In genomic region chr12:109124878-109125648, GRCh38 we compare ENCODE assay signal across 15 cellular contexts.
"Had no signal": no experiment of that assay in that cellular context is flagged by ENCODE, and none has a peak within 500 bp of the region (broad histone marks: within the 10 kb centered on the region; RNA-seq: fewer than 3 reads in every experiment).

No MANE protein-coding gene starts in this region.

- H3K4me1 ChIP-seq: ascending aorta had no signal

- H3K9me3 Mint-ChIP-seq: activated CD4-positive, alpha-beta T cell treated with anti-CD3 and anti-CD28 coated beads, Interleukin-2, amount 10 ng/mL, durations not matched to agents 7 days and 5 days; activated naive CD4-positive, alpha-beta T cell treated with anti-CD3 and anti-CD28 coated beads, Interleukin-2, amount 10 ng/mL, durations not matched to agents 7 days and 5 days; activated T-cell treated with anti-CD3 and anti-CD28 coated beads, Interleukin-2, amount 50 U/mL, for 4 hours; dendritic cell treated with granulocyte-macrophage colony-stimulating factor and Interleukin-4, amounts not matched to agents 40 ng/mL and 50 ng/mL, for 4 days; stimulated activated naive CD8-positive, alpha-beta T cell treated with anti-CD3 and anti-CD28 coated beads, Interleukin-15, Interleukin-2, amounts not matched to agents 100 ng/mL and 50 ng/mL, for 24 hours; T-helper 1 cell treated with Interleukin-12 subunit alpha and Interleukin-12 subunit beta and Interleukin-4 antibody, amounts not matched to agents 30 μg/mL and 1 μg/mL, for 36 hours; type B pancreatic cell had no signal

- H3K36me3 Mint-ChIP-seq: activated naive CD4-positive, alpha-beta T cell treated with anti-CD3 and anti-CD28 coated beads, Interleukin-2, amount 10 ng/mL, durations not matched to agents 7 days and 5 days; type B pancreatic cell had no signal

- H3K27ac Mint-ChIP-seq: activated CD4-positive, alpha-beta T cell treated with anti-CD3 and anti-CD28 coated beads, Interleukin-2, amount 10 ng/mL, durations not matched to agents 7 days and 5 days; activated naive CD4-positive, alpha-beta T cell treated with anti-CD3 and anti-CD28 coated beads, Interleukin-2, amount 10 ng/mL, durations not matched to agents 7 days and 5 days; dendritic cell treated with granulocyte-macrophage colony-stimulating factor and Interleukin-4, amounts not matched to agents 40 ng/mL and 50 ng/mL, for 4 days; stimulated activated naive CD8-positive, alpha-beta T cell treated with anti-CD3 and anti-CD28 coated beads, Interleukin-15, Interleukin-2, amounts not matched to agents 100 ng/mL and 50 ng/mL, for 24 hours; T-helper 1 cell treated with Interleukin-12 subunit alpha and Interleukin-12 subunit beta and Interleukin-4 antibody, amounts not matched to agents 30 μg/mL and 1 μg/mL, for 36 hours; type B pancreatic cell had no signal

- DNase-seq: activated CD4-positive, alpha-beta T cell treated with anti-CD3 and anti-CD28 coated beads, Interleukin-2, amount 10 ng/mL, durations not matched to agents 7 days and 5 days; activated CD8-positive, alpha-beta memory T cell treated with anti-CD3 and anti-CD28 coated beads, Interleukin-2, amount 50 U/mL, for 4 hours; activated naive CD4-positive, alpha-beta T cell treated with anti-CD3 and anti-CD28 coated beads, Interleukin-2, amount 10 ng/mL, durations not matched to agents 7 days and 5 days; activated T-cell treated with anti-CD3 and anti-CD28 coated beads, Interleukin-2, amount 50 U/mL, for 4 hours; effector CD8-positive, alpha-beta T cell; hippocampal formation; left cardiac atrium had no signal

- H3K36me3 ChIP-seq: ascending aorta had no signal

- H3K4me1 Mint-ChIP-seq: activated CD4-positive, alpha-beta T cell treated with anti-CD3 and anti-CD28 coated beads, Interleukin-2, amount 10 ng/mL, durations not matched to agents 7 days and 5 days; activated naive CD4-positive, alpha-beta T cell treated with anti-CD3 and anti-CD28 coated beads, Interleukin-2, amount 10 ng/mL, durations not matched to agents 7 days and 5 days had no signal

- H3K27me3 ChIP-seq: ascending aorta, esophagus muscularis mucosa had no signal

- H3K9me3 ChIP-seq: ascending aorta, esophagus muscularis mucosa had no signal

- H3K4me3 Mint-ChIP-seq: activated CD4-positive, alpha-beta T cell treated with anti-CD3 and anti-CD28 coated beads, Interleukin-2, amount 10 ng/mL, durations not matched to agents 7 days and 5 days; activated naive CD4-positive, alpha-beta T cell treated with anti-CD3 and anti-CD28 coated beads, Interleukin-2, amount 10 ng/mL, durations not matched to agents 7 days and 5 days; activated T-cell treated with anti-CD3 and anti-CD28 coated beads, Interleukin-2, amount 50 U/mL, for 4 hours; dendritic cell treated with granulocyte-macrophage colony-stimulating factor and Interleukin-4, amounts not matched to agents 40 ng/mL and 50 ng/mL, for 4 days; stimulated activated naive CD8-positive, alpha-beta T cell treated with anti-CD3 and anti-CD28 coated beads, Interleukin-15, Interleukin-2, amounts not matched to agents 100 ng/mL and 50 ng/mL, for 24 hours; T-helper 1 cell treated with Interleukin-12 subunit alpha and Interleukin-12 subunit beta and Interleukin-4 antibody, amounts not matched to agents 30 μg/mL and 1 μg/mL, for 36 hours; type B pancreatic cell had no signal

- H3K27ac ChIP-seq: ascending aorta had no signal

- H3K4me3 ChIP-seq: ascending aorta, esophagus muscularis mucosa, lung had no signal

- H3K27me3 Mint-ChIP-seq: activated CD4-positive, alpha-beta T cell treated with anti-CD3 and anti-CD28 coated beads, Interleukin-2, amount 10 ng/mL, durations not matched to agents 7 days and 5 days; activated naive CD4-positive, alpha-beta T cell treated with anti-CD3 and anti-CD28 coated beads, Interleukin-2, amount 10 ng/mL, durations not matched to agents 7 days and 5 days; dendritic cell treated with granulocyte-macrophage colony-stimulating factor and Interleukin-4, amounts not matched to agents 40 ng/mL and 50 ng/mL, for 4 days; stimulated activated naive CD8-positive, alpha-beta T cell treated with anti-CD3 and anti-CD28 coated beads, Interleukin-15, Interleukin-2, amounts not matched to agents 100 ng/mL and 50 ng/mL, for 24 hours; type B pancreatic cell had no signal

- ATAC-seq: activated CD4-positive, CD25-positive, alpha-beta regulatory T cell treated with anti-CD3 and anti-CD28 coated beads, Interleukin-2, amount 50 U/mL, for 24 hours; activated T-cell treated with anti-CD3 and anti-CD28 coated beads, Interleukin-2, amount 50 U/mL, for 4 hours had no signal
